In genomic region chr11:38123673-38124072, GRCh38 we compare ENCODE assay signal across 34 cellular contexts.
"Had no signal": no experiment of that assay in that cellular context is flagged by ENCODE, and none has a peak within 500 bp of the region (broad histone marks: within the 10 kb centered on the region; RNA-seq: fewer than 3 reads in every experiment).

No MANE protein-coding gene starts in this region.

- H3K4me1 Mint-ChIP-seq: WTC11 had no signal

- H3K36me3 ChIP-seq: adrenal gland, breast epithelium, Peyer's patch, SJSA1 had no signal

- H3K27ac Mint-ChIP-seq: activated CD4-positive, alpha-beta memory T cell treated with anti-CD3 and anti-CD28 coated beads for 36 hours; activated naive CD4-positive, alpha-beta T cell treated with anti-CD3 and anti-CD28 coated beads for 36 hours; activated T-helper 1 cell treated with anti-CD3 and anti-CD28 coated beads, Interleukin-12 subunit alpha, Interleukin-12 subunit beta, Interleukin-2, Interleukin-4 antibody, amounts not matched to agents 30 ng/mL and 10 ng/mL and 1 ng/mL, durations not matched to agents 14 hours and 24 hours and 36 hours; T-helper 1 cell treated with Interleukin-12 subunit alpha and Interleukin-12 subunit beta and Interleukin-4 antibody, amounts not matched to agents 30 μg/mL and 1 μg/mL, for 36 hours; T-helper 2 cell treated with Interferon-gamma antibody and Interleukin-4, amounts not matched to agents 5 μg/mL and 100 μg/mL, for 36 hours; WTC11 had no signal

- FAIRE-seq: astrocyte had no signal

- H3K4me2 ChIP-seq: SK-N-SH had no signal

- H3K4me1 ChIP-seq: adrenal gland, body of pancreas, breast epithelium, Peyer's patch, SJSA1 had no signal

- H3K9ac ChIP-seq: SK-N-SH had no signal

- H3K27me3 Mint-ChIP-seq: activated CD4-positive, alpha-beta memory T cell treated with anti-CD3 and anti-CD28 coated beads for 36 hours had no signal

- H3K4me3 Mint-ChIP-seq: activated CD4-positive, alpha-beta memory T cell treated with anti-CD3 and anti-CD28 coated beads for 36 hours; activated naive CD4-positive, alpha-beta T cell treated with anti-CD3 and anti-CD28 coated beads for 36 hours; activated T-cell treated with anti-CD3 and anti-CD28 coated beads, Interleukin-2, amount 50 U/mL, for 4 hours; activated T-helper 1 cell treated with anti-CD3 and anti-CD28 coated beads, Interleukin-12 subunit alpha, Interleukin-12 subunit beta, Interleukin-2, Interleukin-4 antibody, amounts not matched to agents 30 ng/mL and 10 ng/mL and 1 ng/mL, durations not matched to agents 14 hours and 24 hours and 36 hours; T-helper 1 cell treated with Interleukin-12 subunit alpha and Interleukin-12 subunit beta and Interleukin-4 antibody, amounts not matched to agents 30 μg/mL and 1 μg/mL, for 36 hours; T-helper 2 cell treated with Interferon-gamma antibody and Interleukin-4, amounts not matched to agents 5 μg/mL and 100 μg/mL, for 36 hours; WTC11 had no signal

- DNase-seq: activated CD4-positive, alpha-beta memory T cell treated with anti-CD3 and anti-CD28 coated beads for 36 hours; activated CD4-positive, alpha-beta T cell treated with anti-CD3 and anti-CD28 coated beads for 4 hours; activated CD4-positive, alpha-beta T cell treated with anti-CD3 and anti-CD28 coated beads, Interleukin-2, amount 50 U/mL, for 1 hour; activated CD8-positive, alpha-beta memory T cell treated with anti-CD3 and anti-CD28 coated beads, Interleukin-2, amount 50 U/mL, for 4 hours; activated gamma-delta T cell treated with Interleukin-2 at 50 U/mL for 16 hours; activated naive CD4-positive, alpha-beta T cell treated with anti-CD3 and anti-CD28 coated beads for 36 hours; activated T-cell treated with anti-CD3 and anti-CD28 coated beads for 4 hours; activated T-cell treated with anti-CD3 and anti-CD28 coated beads, Interleukin-2, amount 50 U/mL, for 4 hours; adrenal gland; body of pancreas; Kasumi-1; KG1; MM.1S; NCI-H1092 treated with DMSO at 0.1 percent for 48 hours; NCI-H1417 treated with DMSO at 0.1 percent for 48 hours; NCI-H187 treated with DMSO at 0.1 percent for 48 hours; NCI-H2081 treated with DMSO at 0.1 percent for 48 hours; NCI-H226; NCI-H446 treated with DMSO at 0.1 percent for 48 hours; NCI-H524; NCI-H774; Peyer's patch; RPMI8226; SHP77 treated with DMSO at 0.1 percent for 48 hours; SK-N-SH had no signal

- H3K27me3 ChIP-seq: adrenal gland, body of pancreas, breast epithelium, Peyer's patch, SJSA1 had no signal

- ATAC-seq: activated CD4-positive, CD25-positive, alpha-beta regulatory T cell treated with anti-CD3 and anti-CD28 coated beads, Interleukin-2, amount 50 U/mL, for 24 hours; activated naive CD4-positive, alpha-beta T cell treated with anti-CD3 and anti-CD28 coated beads, Interleukin-2, amount 50 U/mL, for 72 hours; activated T-cell treated with anti-CD3 and anti-CD28 coated beads, Interleukin-2, amount 50 U/mL, for 4 hours; body of pancreas; WTC11 had no signal

- H3K4me3 ChIP-seq: adrenal gland, body of pancreas, breast epithelium, Peyer's patch, SJSA1 had no signal

- H3K27ac ChIP-seq: adrenal gland, body of pancreas, breast epithelium, Peyer's patch, SJSA1 had no signal

- H3K9me3 ChIP-seq: adrenal gland, body of pancreas, breast epithelium, Peyer's patch, SJSA1, SK-N-SH had no signal

- H3K36me3 Mint-ChIP-seq: activated CD4-positive, alpha-beta memory T cell treated with anti-CD3 and anti-CD28 coated beads for 36 hours; activated naive CD4-positive, alpha-beta T cell treated with anti-CD3 and anti-CD28 coated beads, Interleukin-2, amount 50 U/mL, for 72 hours had no signal
